ENCODE assay signal across 16 cellular contexts in the genomic region with DNA sequence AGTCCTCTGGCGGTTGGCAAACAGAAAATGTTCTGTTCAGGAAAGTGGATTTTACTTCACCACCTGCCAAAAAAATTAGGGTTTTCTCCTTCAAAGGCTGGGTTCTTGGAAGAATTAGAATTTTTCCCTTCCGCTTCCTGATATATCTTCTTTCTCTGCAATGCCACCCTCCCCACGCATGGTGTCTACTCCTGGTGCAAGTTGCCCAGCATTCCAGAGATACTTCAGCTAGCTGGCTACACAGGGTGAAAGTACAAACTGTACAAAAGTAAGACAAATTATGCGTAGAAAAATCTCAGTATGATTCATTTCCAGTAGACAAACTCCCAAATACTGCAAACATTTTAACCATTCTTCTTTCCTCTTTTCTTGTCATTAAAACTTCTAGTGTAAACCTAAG.
DNase-seq lines count a peak whose midpoint lies in the region; ATAC-seq and TF ChIP-seq lines count a peak whose summit lies in the region.
"Had no signal": no experiment of that assay in that cellular context is flagged by ENCODE, and none has a peak within 500 bp of the region (broad histone marks: within the 10 kb centered on the region; RNA-seq: fewer than 3 reads in every experiment).

No MANE protein-coding gene starts in this region.

- no peaks in the 10 kb centered on the region for H4K20me1 ChIP-seq in mammary epithelial cell (ENCODE audit: insufficient read depth, low read length)
- H4K20me1 ChIP-seq: BLaER1 had no signal

- H3K9ac ChIP-seq in mammary epithelial cell (ENCODE audit: insufficient read depth, low read length), result no peak overlapping the region
- H3K9ac ChIP-seq: BLaER1, GM23248 had no signal

- no peak overlapping the region for H3K4me3 ChIP-seq in mammary epithelial cell (replicated peaks in 1 of 3; ENCODE audit: insufficient read depth in 1 of 3, low read depth in 2 of 3, low read length in 3 of 3)
- H3K4me3 ChIP-seq in gastroesophageal sphincter, result no peak overlapping the region
- H3K4me3 ChIP-seq in heart left ventricle, result no peak overlapping the region
- H3K4me3 ChIP-seq in left lung, result no peak overlapping the region
- H3K4me3 ChIP-seq: BLaER1, GM23248 had no signal

- TF ChIP-seq CTCF in mammary epithelial cell (conservative IDR thresholded peaks at IDR 0.05 in 1 of 2, IDR thresholded peaks at IDR 0.05 in 1 of 2; ENCODE audit: extremely low read depth in 1 of 2, insufficient read depth in 1 of 2, low read depth in 1 of 2, low read length in 2 of 2), result peak in 1 of 2 donors; percentile 4
- no peak for TF ChIP-seq CTCF in MCF 10A (IDR thresholded peaks at IDR 0.05; ENCODE audit: unreplicated experiment)
- TF ChIP-seq CTCF in gastroesophageal sphincter (IDR thresholded peaks at IDR 0.05), result peak in 1 of 4 experiments; percentile 17
- no peak for TF ChIP-seq CTCF in heart left ventricle (IDR thresholded peaks at IDR 0.05)
- TF ChIP-seq CTCF in left lung (IDR thresholded peaks at IDR 0.05), result no peak

- no peaks in the 10 kb centered on the region for H3K36me3 Mint-ChIP-seq in MCF 10A (ENCODE audit: insufficient read depth, unreplicated experiment)
- H3K36me3 Mint-ChIP-seq: CD8-positive, alpha-beta memory T cell had no signal

- POLR2A ChIA-PET in MCF 10A (lab: Yijun Ruan, JAX), result no interaction called here

- H2AFZ ChIP-seq in mammary epithelial cell (ENCODE audit: low read depth, low read length), result peak overlapping the region; percentile 17
- H2AFZ ChIP-seq: GM23248 had no signal

- dilution Hi-C loops in mammary epithelial cell (cut with HindIII; ENCODE audit: low sequenced_read_pairs), result no loop called here

- WGBS in mammary epithelial cell (ENCODE audit: low coverage, missing lambda C conversion rate), result 9% methylated on average over 4 of the region's 4 CpGs
- WGBS in gastroesophageal sphincter (ENCODE audit: low coverage in 1 of 2), 2 donors, result 84 to 88% methylated on average over 3 to 4 of the region's 4 CpGs
- 72 to 80% (median 77%) methylated on average over 4 of the region's 4 CpGs for WGBS in heart left ventricle, 4 donors

- peaks cover 9% of the 10 kb centered on the region for H3K27me3 Mint-ChIP-seq in MCF 10A (ENCODE audit: insufficient read depth, unreplicated experiment)
- H3K27me3 Mint-ChIP-seq: CD8-positive, alpha-beta memory T cell had no signal

- peaks cover 8% of the 10 kb centered on the region for H3K9me3 Mint-ChIP-seq in MCF 10A (ENCODE audit: unreplicated experiment)

- peak; percentile 63 for ATAC-seq in gastroesophageal sphincter
- ATAC-seq in heart left ventricle, result no peak
- no peak for ATAC-seq in left lung

- no peak overlapping the region for H3K4me3 Mint-ChIP-seq in MCF 10A (ENCODE audit: unreplicated experiment)
- H3K4me3 Mint-ChIP-seq: CD8-positive, alpha-beta memory T cell had no signal

- intact Hi-C loops in mammary epithelial cell (cut with micrococcal nuclease) (no loop called here), MCF 10A (cut with micrococcal nuclease) (no loop called here), heart left ventricle (cut with DNase I) (no loop called here), left lung (cut with DNase I) (no loop called here)

- TF ChIP-seq POLR2A in gastroesophageal sphincter (IDR thresholded peaks at IDR 0.05) (no peak), heart left ventricle (IDR thresholded peaks at IDR 0.05) (no peak)

- H3K27ac ChIP-seq in mammary epithelial cell (ENCODE audit: insufficient read depth, low read depth, low read length) (no peak overlapping the region), gastroesophageal sphincter (peak overlapping the region; percentile 33 to 61 (median 44)), heart left ventricle (no peak overlapping the region), left lung (no peak overlapping the region)
- H3K27ac ChIP-seq: BLaER1, GM23248 had no signal

- H3K4me1 Mint-ChIP-seq in MCF 10A (ENCODE audit: insufficient read depth, unreplicated experiment), result peaks cover 8% of the 10 kb centered on the region
- H3K4me1 Mint-ChIP-seq: CD8-positive, alpha-beta memory T cell had no signal

- no peak for DNase-seq in mammary epithelial cell
- DNase-seq in MCF 10A (ENCODE audit: unreplicated experiment), result no peak
- DNase-seq in renal cortical epithelial cell (ENCODE audit: low read depth), result peak; percentile 56
- no peak for DNase-seq in NCI-H187 treated with DMSO at 0.1 percent for 48 hours (lab: John Stamatoyannopoulos, UW)
- no peak for DNase-seq in heart left ventricle
- no peak for DNase-seq in medulla oblongata (ENCODE audit: extremely low spot score)
- no peak for DNase-seq in left lung
- DNase-seq: 8988T; AML-193; Caco-2; CD8-positive, alpha-beta memory T cell; DMS53; GF-D8; GM23248 had no signal

- H3K27ac Mint-ChIP-seq in MCF 10A (ENCODE audit: low read depth, unreplicated experiment), result no peak overlapping the region

- CTCF ChIA-PET in mammary epithelial cell (lab: Charles Lee; ENCODE audit: low non-redundant PET) (no interaction called here), MCF 10A (lab: Yijun Ruan, JAX) (interaction anchor here (0.5 kb wide), 1 partner anchor 22 kb away, joined by 4 read pairs; no protein-coding TSS in a partner anchor)

- in situ Hi-C loops in mammary epithelial cell (cut with MboI; ENCODE audit: low sequenced_read_pairs in 2 of 2), result no loop called here

- no peaks in the 10 kb centered on the region for H3K79me2 ChIP-seq in mammary epithelial cell (ENCODE audit: insufficient read depth, low read length)

- BruUV-seq in mammary epithelial cell (replicated peaks; lab: Mats Ljungman, UMichigan) (no TSS peak), MCF 10A (replicated peaks; lab: Mats Ljungman, UMichigan) (no TSS peak)

- peaks cover 2% of the 10 kb centered on the region for H3K27me3 ChIP-seq in mammary epithelial cell (ENCODE audit: insufficient read depth, low read length)
- no peaks in the 10 kb centered on the region for H3K27me3 ChIP-seq in gastroesophageal sphincter
- no peaks in the 10 kb centered on the region for H3K27me3 ChIP-seq in heart left ventricle
- no peaks in the 10 kb centered on the region for H3K27me3 ChIP-seq in left lung
- H3K27me3 ChIP-seq: BLaER1 had no signal

- H3K4me1 ChIP-seq in mammary epithelial cell (ENCODE audit: insufficient read depth, low read length) (no peaks in the 10 kb centered on the region), gastroesophageal sphincter (peaks cover 0 to 20% (median 0%) of the 10 kb centered on the region in 3 donors), heart left ventricle (peaks cover 0 to 6% (median 0%) of the 10 kb centered on the region in 12 donors), left lung (no peaks in the 10 kb centered on the region)
- H3K4me1 ChIP-seq: BLaER1, Caco-2 had no signal

- H3K4me2 ChIP-seq in mammary epithelial cell (ENCODE audit: insufficient read depth, low read depth, low read length), result no peak overlapping the region
- H3K4me2 ChIP-seq: BLaER1 had no signal

- TF ChIP-seq EP300 in gastroesophageal sphincter (IDR thresholded peaks at IDR 0.05), result no peak

- no peaks in the 10 kb centered on the region for H3K9me3 ChIP-seq in mammary epithelial cell (replicated peaks; ENCODE audit: insufficient read depth, low read length)
- H3K9me3 ChIP-seq in gastroesophageal sphincter, result peaks cover 0 to 3% (median 0%) of the 10 kb centered on the region in 3 donors
- peaks cover 0 to 11% (median 2%) of the 10 kb centered on the region in 12 donors for H3K9me3 ChIP-seq in heart left ventricle
- H3K9me3 ChIP-seq in left lung, result peaks cover 0 to 7% of the 10 kb centered on the region in 2 donors

- H3K36me3 ChIP-seq in mammary epithelial cell (ENCODE audit: insufficient read depth, low read length) (no peaks in the 10 kb centered on the region), gastroesophageal sphincter (no peaks in the 10 kb centered on the region), heart left ventricle (no peaks in the 10 kb centered on the region), left lung (no peaks in the 10 kb centered on the region)
- H3K36me3 ChIP-seq: BLaER1 had no signal

Comparison
In these comparisons a context has a peak if more than half of its experiments do, and no peak if none do; other contexts are left out.
1. H3K27ac ChIP-seq: peak in gastroesophageal sphincter (4 of 4); none in mammary epithelial cell (single experiment), heart left ventricle (0 of 12) and left lung (0 of 2).